In genomic region chr12:57737467-57738141, GRCh38 we compare ENCODE assay signal across 9 cellular contexts. TPM values are rescaled to one million over a fixed set of nuclear protein-coding genes. Genes with fewer than 3 reads are reported as not detected.
DNase-seq lines count a peak whose midpoint lies in the region; ATAC-seq and TF ChIP-seq lines count a peak whose summit lies in the region.
"Had no signal": no experiment of that assay in that cellular context is flagged by ENCODE, and none has a peak within 500 bp of the region (broad histone marks: within the 10 kb centered on the region; RNA-seq: fewer than 3 reads in every experiment).

No MANE protein-coding gene starts in this region.

- POLR2A ChIA-PET in SK-N-SH (lab: Yijun Ruan, JAX): interaction anchor here (0.5 to 2.6 kb wide), 3 partner anchors 12 to 249 kb away, joined by 3 to 21 read pairs (median 5); partner anchors contain the start of gene CDK4

- H4K20me1 ChIP-seq in SK-N-SH (ENCODE audit: insufficient read depth): no peaks in the 10 kb centered on the region

- H3K27me3 Mint-ChIP-seq in Calu3 (ENCODE audit: unreplicated experiment): peaks cover 91% of the 10 kb centered on the region

- H3K4me2 ChIP-seq in SK-N-SH: peak overlapping the region; percentile 87

- DNase-seq in EL: peak; percentile 31
- DNase-seq in SK-N-SH: peak; percentile 84
- DNase-seq in foreskin keratinocyte: no peak
- DNase-seq in retinal pigment epithelial cell (ENCODE audit: low read depth): no peak
- no peak for DNase-seq in Calu3
- DNase-seq: NK-92 treated with Interleukin-12 subunit alpha and Interleukin-12 subunit beta, amount 100 ng/mL, for 24 hours had no signal

- intact Hi-C loops in Calu3 (cut with micrococcal nuclease; ENCODE audit: unreplicated experiment): loop anchor here (2.0 kb wide), 1 partner anchor 155 kb away; no protein-coding TSS in a partner anchor

- no peak overlapping the region for H3K27ac Mint-ChIP-seq in Calu3 (ENCODE audit: unreplicated experiment)

- no peaks in the 10 kb centered on the region for H3K9me2 ChIP-seq in SK-N-SH

- no peaks in the 10 kb centered on the region for H3K9me3 ChIP-seq in SK-N-SH

- H3K27me3 ChIP-seq in SK-N-SH (ENCODE audit: insufficient read depth) (no peaks in the 10 kb centered on the region), foreskin keratinocyte (peaks cover 85% of the 10 kb centered on the region)

- H3K4me3 ChIP-seq in SK-N-SH (ENCODE audit: low read depth in 2 of 2, low read length in 1 of 2) (peak overlapping the region; percentile 63 to 68), retinal pigment epithelial cell (ENCODE audit: low read length) (no peak overlapping the region)

- no peaks in the 10 kb centered on the region for H3K36me3 Mint-ChIP-seq in Calu3 (ENCODE audit: insufficient read depth, unreplicated experiment)

- peaks cover 18% of the 10 kb centered on the region for H3F3A ChIP-seq in SK-N-SH (replicated peaks; ENCODE audit: insufficient read depth)

- TF ChIP-seq CTCF in SK-N-SH (IDR thresholded peaks at IDR 0.05) (peak; percentile 49), foreskin keratinocyte (conservative IDR thresholded peaks at IDR 0.05) (peak; percentile 46), retinal pigment epithelial cell (conservative IDR thresholded peaks at IDR 0.05; ENCODE audit: low read depth, low read length) (peak; percentile 34), Calu3 (IDR thresholded peaks at IDR 0.05; ENCODE audit: unreplicated experiment) (no peak)

- peaks cover 0 to 29% of the 10 kb centered on the region in 2 experiments; a peak in 2 of 4 replicates for H3K4me1 ChIP-seq in SK-N-SH (ENCODE audit: control insufficient read depth in 1 of 2, insufficient read depth in 2 of 2, low read depth in 1 of 2, low read length in 1 of 2)
- H3K4me1 ChIP-seq in foreskin keratinocyte: no peaks in the 10 kb centered on the region

- no peak for TF ChIP-seq EP300 in SK-N-SH (IDR thresholded peaks at IDR 0.05; ENCODE audit: borderline replicate concordance in 1 of 2, low read depth in 1 of 2, low read length in 1 of 2)

- no peaks in the 10 kb centered on the region for H3K79me2 ChIP-seq in SK-N-SH (ENCODE audit: insufficient read depth)

- CTCF ChIA-PET in SK-N-SH (lab: Yijun Ruan, JAX): interaction anchor here (0.7 to 7.1 kb wide), 16 partner anchors 13 to 168 kb away, joined by 3 to 133 read pairs (median 5); partner anchors contain the start of genes B4GALNT1, CDK4 and CYP27B1
- CTCF ChIA-PET in Calu3 (lab: Charles Lee): no interaction called here

- H2AFZ ChIP-seq in SK-N-SH (ENCODE audit: low read depth): peak overlapping the region; percentile 59; the same call in 1 of the 2 replicates

- peak overlapping the region; percentile 55 for H3K9ac ChIP-seq in SK-N-SH

- H3K27ac ChIP-seq in SK-N-SH (ENCODE audit: low read depth in 2 of 2, low read length in 1 of 2) (no peak overlapping the region; a peak in 1 of 4 replicates), foreskin keratinocyte (no peak overlapping the region)

- H3K4me3 Mint-ChIP-seq in Calu3 (ENCODE audit: low read depth, unreplicated experiment): no peak overlapping the region

- no peaks in the 10 kb centered on the region for H3K9me3 Mint-ChIP-seq in Calu3 (ENCODE audit: low read depth, unreplicated experiment)

- H3K4me1 Mint-ChIP-seq in Calu3 (ENCODE audit: low read depth, unreplicated experiment): peaks cover 35% of the 10 kb centered on the region

- BruUV-seq in Calu3 (replicated peaks; lab: Mats Ljungman, UMichigan): no TSS peak

- TF ChIP-seq RAD21 in SK-N-SH (IDR thresholded peaks at IDR 0.05; ENCODE audit: low read length): no peak

- ATAC-seq in foreskin keratinocyte (no peak), GM21619 (IDR thresholded peaks at IDR 0.05; ENCODE audit: unreplicated experiment) (no peak), GM21367 (IDR thresholded peaks at IDR 0.05; ENCODE audit: unreplicated experiment) (no peak), GM21576 (IDR thresholded peaks at IDR 0.05; ENCODE audit: unreplicated experiment) (no peak)

- H3K36me3 ChIP-seq in SK-N-SH (replicated peaks in 1 of 2; ENCODE audit: control insufficient read depth in 1 of 2, insufficient read depth in 2 of 2, low read length in 1 of 2): peaks cover 0 to 2% of the 10 kb centered on the region in 2 experiments

- WGBS in SK-N-SH (ENCODE audit: low lambda C conversion rate): 62% methylated on average over 11 of the region's 74 CpGs

TF ChIP-seq in SK-N-SH, 30 proteins besides CTCF, POLR2A, EP300 and RAD21 (continues in another document):
- TF ChIP-seq PBX3 (IDR thresholded peaks at IDR 0.05) (no peak), ZBTB33 (IDR thresholded peaks at IDR 0.05; ENCODE audit: borderline replicate concordance, low read depth) (no peak), SIN3A (IDR thresholded peaks at IDR 0.05; ENCODE audit: borderline replicate concordance, low read depth, low read length) (no peak), REST (IDR thresholded peaks at IDR 0.05; ENCODE audit: low read depth, low read length) (no peak)

RNA-seq across cellular contexts. Expression of gene AGAP2, which starts 0.9 kb away (rescaled TPM):
- polyA plus RNA-seq in SK-N-SH (2012; rRNA removed): 3.9 and 5.2 TPM in 2 replicates
- polyA plus RNA-seq in SK-N-SH (2012; cell fraction: cytosol; rRNA removed): 1.7 and 2.9 TPM in 2 replicates
- polyA plus RNA-seq in SK-N-SH (2012; cell fraction: nucleus; rRNA removed): 19.2 and 24.6 TPM in 2 replicates
- 0.35 and 0.82 TPM in 2 replicates for total RNA-seq in foreskin keratinocyte
- 0.49 and 0.65 TPM in 2 replicates for polyA plus RNA-seq in foreskin keratinocyte
- total RNA-seq in Calu3 (2022): 0.57 and 0.59 TPM in 2 replicates

RNA-seq across cellular contexts. Expression of gene TSPAN31, which starts 7.2 kb away (rescaled TPM):
- polyA plus RNA-seq in SK-N-SH (2012; rRNA removed) (36.8 and 42.8 TPM in 2 replicates), foreskin keratinocyte (26.1 and 28.0 TPM in 2 replicates)
- polyA plus RNA-seq in SK-N-SH (2012; cell fraction: cytosol; rRNA removed): 41.5 and 44.8 TPM in 2 replicates
- polyA plus RNA-seq in SK-N-SH (2012; cell fraction: nucleus; rRNA removed): 21.8 and 54.2 TPM in 2 replicates
- total RNA-seq in foreskin keratinocyte (23.9 and 25.0 TPM in 2 replicates), Calu3 (2022) (40.2 and 46.7 TPM in 2 replicates)

RNA-seq across cellular contexts. Expression of gene CDK4, which starts 14.5 kb away (rescaled TPM):
- 324 and 395 TPM in 2 replicates for polyA plus RNA-seq in SK-N-SH (2012; rRNA removed)
- polyA plus RNA-seq in SK-N-SH (2012; cell fraction: cytosol; rRNA removed): 245 and 311 TPM in 2 replicates
- 189 and 210 TPM in 2 replicates for polyA plus RNA-seq in SK-N-SH (2012; cell fraction: nucleus; rRNA removed)
- total RNA-seq in foreskin keratinocyte: 118 and 125 TPM in 2 replicates
- polyA plus RNA-seq in foreskin keratinocyte: 212 and 259 TPM in 2 replicates
- total RNA-seq in Calu3 (2022): 188 and 199 TPM in 2 replicates

RNA-seq across cellular contexts. Expression of gene MARCHF9, which starts 17.3 kb away (rescaled TPM):
- polyA plus RNA-seq in SK-N-SH (2012; rRNA removed) (21.2 and 24.2 TPM in 2 replicates), foreskin keratinocyte (25.2 and 26.6 TPM in 2 replicates)
- polyA plus RNA-seq in SK-N-SH (2012; cell fraction: cytosol; rRNA removed): 11.5 and 17.1 TPM in 2 replicates
- 37.4 and 43.9 TPM in 2 replicates for polyA plus RNA-seq in SK-N-SH (2012; cell fraction: nucleus; rRNA removed)
- total RNA-seq in foreskin keratinocyte (14.4 and 14.7 TPM in 2 replicates), Calu3 (2022) (39.0 and 42.4 TPM in 2 replicates)

RNA-seq across cellular contexts. Expression of gene CYP27B1, which starts 29.3 kb away (rescaled TPM):
- polyA plus RNA-seq in SK-N-SH (2012; rRNA removed) (1.7 and 2.3 TPM in 2 replicates), foreskin keratinocyte (31.4 and 43.4 TPM in 2 replicates)
- polyA plus RNA-seq in SK-N-SH (2012; cell fraction: cytosol; rRNA removed): 0.41 and 0.59 TPM in 2 replicates
- 19.4 TPM in 2 replicates for polyA plus RNA-seq in SK-N-SH (2012; cell fraction: nucleus; rRNA removed)
- total RNA-seq in foreskin keratinocyte (41.8 and 52.1 TPM in 2 replicates), Calu3 (2022) (1.8 TPM in 2 replicates)

Comparison
In these comparisons a context has a peak if more than half of its experiments do, and no peak if none do; other contexts are left out.
1. DNase-seq: peak in EL (single experiment) and SK-N-SH (single experiment); none in foreskin keratinocyte (0 of 2), retinal pigment epithelial cell (single experiment) and Calu3 (single experiment).